Comparison of ENCODE assay signal across 12 cellular contexts in the genomic region with DNA sequence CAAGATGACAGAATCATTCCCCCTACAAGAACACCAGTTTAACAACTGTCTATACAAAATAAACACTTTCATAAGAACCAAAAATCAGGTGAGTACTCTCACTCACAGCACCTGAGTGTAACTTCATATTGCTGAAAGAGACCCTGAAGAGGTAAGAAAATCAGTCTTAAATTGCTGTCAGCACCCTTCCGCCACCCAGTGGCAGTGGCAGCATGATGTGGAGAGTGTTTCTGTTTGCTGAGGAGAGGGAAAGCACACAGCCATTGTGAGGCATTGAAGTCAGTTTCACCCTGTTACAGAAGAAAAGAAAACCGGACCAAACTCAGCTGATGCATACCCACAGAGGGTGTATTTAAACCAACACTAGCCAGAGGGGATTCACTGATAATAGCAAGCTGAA.
DNase-seq lines count a peak whose midpoint lies in the region; ATAC-seq and TF ChIP-seq lines count a peak whose summit lies in the region.
"Had no signal": no experiment of that assay in that cellular context is flagged by ENCODE, and none has a peak within 500 bp of the region (broad histone marks: within the 10 kb centered on the region; RNA-seq: fewer than 3 reads in every experiment).

No MANE protein-coding gene starts in this region.

- H3K4me3 Mint-ChIP-seq in WTC11 = no peak overlapping the region
- no peak overlapping the region for H3K4me3 Mint-ChIP-seq in naive thymus-derived CD8-positive, alpha-beta T cell
- H3K4me3 Mint-ChIP-seq: activated naive CD8-positive, alpha-beta T cell treated with anti-CD3 and anti-CD28 coated beads, Interleukin-2, amount 10 ng/mL, durations not matched to agents 7 days and 5 days; nephron progenitor cell had no signal

- POLR2A ChIA-PET in WTC11 (lab: Charles Lee) = no interaction called here
- POLR2A ChIA-PET in naive thymus-derived CD8-positive, alpha-beta T cell (lab: Charles Lee) = no interaction called here

- H3K36me3 ChIP-seq in esophagus muscularis mucosa = no peaks in the 10 kb centered on the region

- CTCF ChIA-PET in WTC11 (lab: Charles Lee) = no interaction called here

- TF ChIP-seq CTCF in GM12875 (IDR thresholded peaks at IDR 0.05; ENCODE audit: borderline replicate concordance, insufficient read depth, low read depth, low read length) (0 out of 2 replicates have a peak, but pooled peaks have one; percentile 4), LNCAP (IDR thresholded peaks at IDR 0.05) (peak; percentile 32; the same call in 1 of the 2 replicates), WTC11 (IDR thresholded peaks at IDR 0.05) (no peak), esophagus muscularis mucosa (IDR thresholded peaks at IDR 0.05) (no peak), lower leg skin (IDR thresholded peaks at IDR 0.05) (no peak)

- H3K4me1 Mint-ChIP-seq in WTC11 = no peaks in the 10 kb centered on the region
- H3K4me1 Mint-ChIP-seq in naive thymus-derived CD8-positive, alpha-beta T cell = no peaks in the 10 kb centered on the region
- H3K4me1 Mint-ChIP-seq: activated naive CD8-positive, alpha-beta T cell treated with anti-CD3 and anti-CD28 coated beads, Interleukin-2, amount 10 ng/mL, durations not matched to agents 7 days and 5 days; nephron progenitor cell had no signal

- no peaks in the 10 kb centered on the region for H3K27me3 Mint-ChIP-seq in WTC11 (ENCODE audit: low read depth)
- H3K27me3 Mint-ChIP-seq in naive thymus-derived CD8-positive, alpha-beta T cell = no peaks in the 10 kb centered on the region
- H3K27me3 Mint-ChIP-seq: activated naive CD8-positive, alpha-beta T cell treated with anti-CD3 and anti-CD28 coated beads, Interleukin-2, amount 10 ng/mL, durations not matched to agents 7 days and 5 days had no signal

- intact Hi-C loops in esophagus muscularis mucosa (cut with DNase I) (no loop called here), lower leg skin (cut with DNase I; ENCODE audit: low total_unique reads) (no loop called here)

- no peaks in the 10 kb centered on the region for H3K27me3 ChIP-seq in esophagus muscularis mucosa

- H3K27ac ChIP-seq in esophagus muscularis mucosa (replicated peaks in 1 of 4) = no peak overlapping the region

- 63% methylated on average over 2 of the region's 2 CpGs for WGBS in esophagus muscularis mucosa
- WGBS in lower leg skin, 2 donors = 78 to 80% methylated on average over 2 of the region's 2 CpGs

- H3K9me3 ChIP-seq in esophagus muscularis mucosa = no peaks in the 10 kb centered on the region

- H3K9me3 Mint-ChIP-seq in WTC11 = peaks cover 24% of the 10 kb centered on the region
- H3K9me3 Mint-ChIP-seq in naive thymus-derived CD8-positive, alpha-beta T cell = peaks cover 4 to 33% (median 19%) of the 10 kb centered on the region in 9 donors

- ATAC-seq in WTC11 = peak; percentile 92
- ATAC-seq in naive thymus-derived CD8-positive, alpha-beta T cell = no peak
- ATAC-seq: left cardiac atrium had no signal

- no peak for TF ChIP-seq EP300 in esophagus muscularis mucosa (IDR thresholded peaks at IDR 0.05)

- H3K4me3 ChIP-seq in GM12875 (ENCODE audit: low read depth, low read length) = no peak overlapping the region
- H3K4me3 ChIP-seq in esophagus muscularis mucosa = no peak overlapping the region
- no peak overlapping the region for H3K4me3 ChIP-seq in lower leg skin (ENCODE audit: low read depth, poor library complexity, severe bottlenecking)

- peak; percentile 43 for DNase-seq in WTC11 (ENCODE audit: low spot score)
- DNase-seq in kidney tubule cell (ENCODE audit: low spot score) = peak; percentile 19
- DNase-seq in stimulated activated CD4-positive, alpha-beta T cell treated with anti-CD3 and anti-CD28 coated beads, Interleukin-4, amount 100 ng/mL, for 4 hours = no peak
- no peak for DNase-seq in esophagus muscularis mucosa (ENCODE audit: extremely low spot score)
- DNase-seq in naive thymus-derived CD8-positive, alpha-beta T cell = no peak
- DNase-seq in lower leg skin (ENCODE audit: low spot score in 2 of 2) = no peak
- DNase-seq: activated naive CD8-positive, alpha-beta T cell treated with anti-CD3 and anti-CD28 coated beads, Interleukin-2, amount 10 ng/mL, durations not matched to agents 7 days and 5 days; left cardiac atrium; NCI-H2081; nephron progenitor cell had no signal

- no peaks in the 10 kb centered on the region for H3K4me1 ChIP-seq in esophagus muscularis mucosa

- peaks cover 18% of the 10 kb centered on the region for H3K36me3 Mint-ChIP-seq in WTC11
- no peaks in the 10 kb centered on the region for H3K36me3 Mint-ChIP-seq in naive thymus-derived CD8-positive, alpha-beta T cell
- H3K36me3 Mint-ChIP-seq: activated naive CD8-positive, alpha-beta T cell treated with anti-CD3 and anti-CD28 coated beads, Interleukin-2, amount 10 ng/mL, durations not matched to agents 7 days and 5 days had no signal

- no peak overlapping the region for H3K27ac Mint-ChIP-seq in WTC11
- H3K27ac Mint-ChIP-seq in naive thymus-derived CD8-positive, alpha-beta T cell = no peak overlapping the region
- H3K27ac Mint-ChIP-seq: activated naive CD8-positive, alpha-beta T cell treated with anti-CD3 and anti-CD28 coated beads, Interleukin-2, amount 10 ng/mL, durations not matched to agents 7 days and 5 days; nephron progenitor cell had no signal

- TF ChIP-seq POLR2A in esophagus muscularis mucosa (IDR thresholded peaks at IDR 0.05; ENCODE audit: low read depth) (no peak), lower leg skin (IDR thresholded peaks at IDR 0.05) (no peak)

TF ChIP-seq in WTC11, 78 proteins besides CTCF, POLR2A, EP300 and RAD21:
- TF ChIP-seq TP53 (CRISPR knock-in tag; IDR thresholded peaks at IDR 0.05) = no peak
- TF ChIP-seq, protein P1, sequence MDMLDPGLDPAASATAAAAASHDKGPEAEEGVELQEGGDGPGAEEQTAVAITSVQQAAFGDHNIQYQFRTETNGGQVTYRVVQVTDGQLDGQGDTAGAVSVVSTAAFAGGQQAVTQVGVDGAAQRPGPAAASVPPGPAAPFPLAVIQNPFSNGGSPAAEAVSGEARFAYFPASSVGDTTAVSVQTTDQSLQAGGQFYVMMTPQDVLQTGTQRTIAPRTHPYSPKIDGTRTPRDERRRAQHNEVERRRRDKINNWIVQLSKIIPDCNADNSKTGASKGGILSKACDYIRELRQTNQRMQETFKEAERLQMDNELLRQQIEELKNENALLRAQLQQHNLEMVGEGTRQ (CRISPR knock-in tag; IDR thresholded peaks at IDR 0.05) = no peak
- TF ChIP-seq SOX15 (CRISPR knock-in tag; IDR thresholded peaks at IDR 0.05) = no peak
- TF ChIP-seq RELA (CRISPR knock-in tag; IDR thresholded peaks at IDR 0.05; ENCODE audit: borderline replicate concordance) = no peak
- TF ChIP-seq, protein P2, sequence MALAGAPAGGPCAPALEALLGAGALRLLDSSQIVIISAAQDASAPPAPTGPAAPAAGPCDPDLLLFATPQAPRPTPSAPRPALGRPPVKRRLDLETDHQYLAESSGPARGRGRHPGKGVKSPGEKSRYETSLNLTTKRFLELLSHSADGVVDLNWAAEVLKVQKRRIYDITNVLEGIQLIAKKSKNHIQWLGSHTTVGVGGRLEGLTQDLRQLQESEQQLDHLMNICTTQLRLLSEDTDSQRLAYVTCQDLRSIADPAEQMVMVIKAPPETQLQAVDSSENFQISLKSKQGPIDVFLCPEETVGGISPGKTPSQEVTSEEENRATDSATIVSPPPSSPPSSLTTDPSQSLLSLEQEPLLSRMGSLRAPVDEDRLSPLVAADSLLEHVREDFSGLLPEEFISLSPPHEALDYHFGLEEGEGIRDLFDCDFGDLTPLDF (CRISPR knock-in tag; IDR thresholded peaks at IDR 0.05) = no peak
- TF ChIP-seq ZNF138 (CRISPR knock-in tag; conservative IDR thresholded peaks at IDR 0.05) = no peak
- TF ChIP-seq, protein P3, sequence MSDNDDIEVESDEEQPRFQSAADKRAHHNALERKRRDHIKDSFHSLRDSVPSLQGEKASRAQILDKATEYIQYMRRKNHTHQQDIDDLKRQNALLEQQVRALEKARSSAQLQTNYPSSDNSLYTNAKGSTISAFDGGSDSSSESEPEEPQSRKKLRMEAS (CRISPR knock-in tag; IDR thresholded peaks at IDR 0.05) = no peak
- TF ChIP-seq CBFB (CRISPR knock-in tag; IDR thresholded peaks at IDR 0.05; ENCODE audit: low read depth) = no peak
- no peak for TF ChIP-seq PRRX2 (CRISPR knock-in tag; IDR thresholded peaks at IDR 0.05)
- TF ChIP-seq ZNF416 (CRISPR knock-in tag; IDR thresholded peaks at IDR 0.05) = no peak
- TF ChIP-seq ZNF232 (CRISPR knock-in tag; IDR thresholded peaks at IDR 0.05) = no peak
- TF ChIP-seq, protein P4, sequence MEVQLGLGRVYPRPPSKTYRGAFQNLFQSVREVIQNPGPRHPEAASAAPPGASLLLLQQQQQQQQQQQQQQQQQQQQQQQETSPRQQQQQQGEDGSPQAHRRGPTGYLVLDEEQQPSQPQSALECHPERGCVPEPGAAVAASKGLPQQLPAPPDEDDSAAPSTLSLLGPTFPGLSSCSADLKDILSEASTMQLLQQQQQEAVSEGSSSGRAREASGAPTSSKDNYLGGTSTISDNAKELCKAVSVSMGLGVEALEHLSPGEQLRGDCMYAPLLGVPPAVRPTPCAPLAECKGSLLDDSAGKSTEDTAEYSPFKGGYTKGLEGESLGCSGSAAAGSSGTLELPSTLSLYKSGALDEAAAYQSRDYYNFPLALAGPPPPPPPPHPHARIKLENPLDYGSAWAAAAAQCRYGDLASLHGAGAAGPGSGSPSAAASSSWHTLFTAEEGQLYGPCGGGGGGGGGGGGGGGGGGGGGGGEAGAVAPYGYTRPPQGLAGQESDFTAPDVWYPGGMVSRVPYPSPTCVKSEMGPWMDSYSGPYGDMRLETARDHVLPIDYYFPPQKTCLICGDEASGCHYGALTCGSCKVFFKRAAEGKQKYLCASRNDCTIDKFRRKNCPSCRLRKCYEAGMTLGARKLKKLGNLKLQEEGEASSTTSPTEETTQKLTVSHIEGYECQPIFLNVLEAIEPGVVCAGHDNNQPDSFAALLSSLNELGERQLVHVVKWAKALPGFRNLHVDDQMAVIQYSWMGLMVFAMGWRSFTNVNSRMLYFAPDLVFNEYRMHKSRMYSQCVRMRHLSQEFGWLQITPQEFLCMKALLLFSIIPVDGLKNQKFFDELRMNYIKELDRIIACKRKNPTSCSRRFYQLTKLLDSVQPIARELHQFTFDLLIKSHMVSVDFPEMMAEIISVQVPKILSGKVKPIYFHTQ (CRISPR knock-in tag; IDR thresholded peaks at IDR 0.05) = no peak
- TF ChIP-seq ETV6 (CRISPR knock-in tag; IDR thresholded peaks at IDR 0.05) = no peak
- no peak for TF ChIP-seq ZNF263 (CRISPR knock-in tag; IDR thresholded peaks at IDR 0.05; ENCODE audit: low read depth)

Comparison
In these comparisons a context has a peak if more than half of its experiments do, and no peak if none do; other contexts are left out.
1. CTCF ChIP-seq: peak in GM12875 (single experiment) and LNCAP (single experiment); none in WTC11 (single experiment), esophagus muscularis mucosa (0 of 3) and lower leg skin (0 of 3).
2. DNase-seq: peak in WTC11 (single experiment) and kidney tubule cell (single experiment); none in stimulated activated CD4-positive, alpha-beta T cell treated with anti-CD3 and anti-CD28 coated beads, Interleukin-4, amount 100 ng/mL, for 4 hours (0 of 2), esophagus muscularis mucosa (single experiment), naive thymus-derived CD8-positive, alpha-beta T cell (0 of 10) and lower leg skin (0 of 2).